ENCODE assay signal across 19 cellular contexts in the genomic region with DNA sequence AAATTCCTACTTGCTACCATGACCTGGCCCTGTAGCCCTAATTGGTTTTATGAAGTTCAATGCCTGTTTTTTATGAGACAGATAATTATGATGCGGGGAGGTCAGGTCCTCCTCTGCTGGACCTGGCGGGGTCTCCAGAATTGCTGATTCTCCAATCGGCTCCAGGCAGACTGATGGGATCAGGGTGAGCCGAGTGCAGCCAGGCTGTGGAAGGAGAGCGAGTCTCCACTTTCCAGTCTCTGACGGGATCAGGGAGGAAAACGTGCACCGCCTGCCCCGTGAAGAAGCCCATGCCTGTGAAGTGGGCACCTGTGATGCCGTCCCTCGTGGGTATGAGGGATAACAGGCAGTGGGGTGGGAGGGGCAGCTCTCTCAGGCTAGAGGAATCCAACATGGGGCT.
"Had no signal": no experiment of that assay in that cellular context is flagged by ENCODE, and none has a peak within 500 bp of the region (broad histone marks: within the 10 kb centered on the region; RNA-seq: fewer than 3 reads in every experiment).

No MANE protein-coding gene starts in this region.

- H3K9me3 ChIP-seq: colonic mucosa, esophagus squamous epithelium, gastroesophageal sphincter, heart right ventricle had no signal

- H3K27me3 ChIP-seq: colonic mucosa, gastroesophageal sphincter had no signal

- ATAC-seq: activated CD8-positive, alpha-beta T cell treated with anti-CD3 and anti-CD28 coated beads for 36 hours; activated T-cell treated with anti-CD3 and anti-CD28 coated beads, Interleukin-2, amount 50 U/mL, for 4 hours; activated T-helper 17 cell treated with anti-CD3 and anti-CD28 coated beads, Interleukin-2, amount 50 U/mL, for 72 hours; WTC11 had no signal

- H3K4me1 ChIP-seq: colonic mucosa had no signal

- H3K4me3 ChIP-seq: colonic mucosa, esophagus squamous epithelium, gastroesophageal sphincter, heart right ventricle had no signal

- H3K27ac ChIP-seq: colonic mucosa, epithelial cell of prostate, esophagus squamous epithelium, gastroesophageal sphincter, heart right ventricle, VCaP had no signal

- DNase-seq: activated CD4-positive, alpha-beta T cell treated with anti-CD3 and anti-CD28 coated beads for 48 hours; activated CD4-positive, alpha-beta T cell treated with anti-CD3 and anti-CD28 coated beads, Interleukin-2, amount 50 U/mL, for 1 hour; activated CD4-positive, alpha-beta T cell treated with anti-CD3 and anti-CD28 coated beads, Interleukin-2, amount 50 U/mL, for 48 hours; activated CD8-positive, alpha-beta memory T cell treated with anti-CD3 and anti-CD28 coated beads for 24 hours; activated CD8-positive, alpha-beta T cell treated with anti-CD3 and anti-CD28 coated beads for 36 hours; activated effector memory CD4-positive, alpha-beta T cell treated with anti-CD3 and anti-CD28 coated beads, Interleukin-2, amount 50 U/mL, for 16 hours; activated naive CD4-positive, alpha-beta T cell treated with anti-CD3 and anti-CD28 coated beads for 36 hours; activated naive CD8-positive, alpha-beta T cell treated with anti-CD3 and anti-CD28 coated beads for 36 hours; activated T-cell treated with anti-CD3 and anti-CD28 coated beads, Interleukin-2, amount 50 U/mL, for 4 hours; colonic mucosa; esophagus squamous epithelium; foreskin melanocyte; heart right ventricle; T-helper 2 cell had no signal

- H3K36me3 ChIP-seq: colonic mucosa, esophagus squamous epithelium, gastroesophageal sphincter, heart right ventricle had no signal
